8 cellular contexts compared by ENCODE assay signal in the genomic region with DNA sequence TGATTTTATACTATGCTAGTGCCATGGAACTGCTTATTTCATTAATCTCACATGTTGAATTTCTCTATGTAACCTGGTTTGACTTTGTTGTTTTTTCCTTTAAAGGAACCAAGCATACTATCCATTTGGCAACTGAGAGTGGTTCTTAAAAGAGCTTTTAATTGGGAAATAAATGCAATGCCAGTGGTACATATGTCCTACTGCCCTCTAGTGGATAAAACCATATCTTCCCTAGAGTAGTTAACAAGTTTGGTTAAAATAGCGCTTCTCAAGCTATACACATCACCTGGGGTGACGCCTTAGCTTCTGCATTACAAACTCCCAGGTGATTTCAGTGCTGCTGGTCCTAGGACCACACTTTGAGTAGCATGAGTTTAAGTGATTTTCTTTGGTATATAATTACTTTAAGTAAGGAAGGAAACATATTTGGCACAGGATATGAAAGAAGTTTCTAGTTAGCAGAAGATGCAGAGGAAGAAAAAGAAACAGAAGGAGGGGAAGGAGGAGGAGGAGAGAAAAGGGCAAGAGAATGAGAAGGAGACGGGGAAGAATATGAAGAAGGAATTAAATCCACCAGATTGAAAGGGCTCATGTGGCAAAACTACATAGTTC. TPM values are rescaled to one million over a fixed set of nuclear protein-coding genes. Genes with fewer than 3 reads are reported as not detected.
DNase-seq lines count a peak whose midpoint lies in the region; ATAC-seq, FAIRE-seq and TF ChIP-seq lines count a peak whose summit lies in the region.

No MANE protein-coding gene starts in this region.

- TF ChIP-seq POLR2A in GM12891 (IDR thresholded peaks at IDR 0.05; ENCODE audit: low read depth, low read length) (no peak), body of pancreas (IDR thresholded peaks at IDR 0.05) (no peak)

- WGBS in body of pancreas, 2 donors: 26 to 39% methylated on average over 3 of the region's 3 CpGs

- H3K4me3 ChIP-seq in body of pancreas: no peak overlapping the region
- H3K4me3 ChIP-seq in left lung: no peak overlapping the region

- H3K27me3 ChIP-seq in body of pancreas: no peaks in the 10 kb centered on the region
- H3K27me3 ChIP-seq in left lung: no peaks in the 10 kb centered on the region

- H3K4me1 ChIP-seq in body of pancreas (no peaks in the 10 kb centered on the region), left lung (no peaks in the 10 kb centered on the region)

- no peak overlapping the region for H3K27ac ChIP-seq in body of pancreas
- no peak overlapping the region for H3K27ac ChIP-seq in left lung

- TF ChIP-seq CTCF in body of pancreas (IDR thresholded peaks at IDR 0.05) (peak in 6 of 7 experiments; percentile 48 to 66 (median 61)), left lung (IDR thresholded peaks at IDR 0.05) (peak; percentile 33 to 41)

- intact Hi-C loops in body of pancreas (cut with DNase I): no loop called here
- intact Hi-C loops in left lung (cut with DNase I): no loop called here

- no peaks in the 10 kb centered on the region for H3K9me3 ChIP-seq in body of pancreas
- H3K9me3 ChIP-seq in left lung: no peaks in the 10 kb centered on the region

- FAIRE-seq in GM12891 (lab: Jason Lieb, UNC): peak; percentile 58

- DNase-seq in GM12891 (ENCODE audit: insufficient read length, low spot score) (no peak), NCI-H2107 (lab: John Stamatoyannopoulos, UW) (peak; percentile 1), body of pancreas (peak in 1 of 4 donors; percentile 9), left lung (no peak)
- no peak for DNase-seq in stimulated activated CD4-positive, alpha-beta T cell treated with anti-CD3 and anti-CD28 coated beads, Interleukin-4, amount 100 ng/mL, for 24 hours
- DNase-seq in activated CD8-positive, alpha-beta memory T cell treated with anti-CD3 and anti-CD28 coated beads, Interleukin-2, amount 50 U/mL, for 48 hours: no peak

- ATAC-seq in HG02884 (IDR thresholded peaks at IDR 0.05; ENCODE audit: unreplicated experiment) (peak; percentile 73), body of pancreas (peak; percentile 71), left lung (peak; percentile 87), GM18517 (IDR thresholded peaks at IDR 0.05; ENCODE audit: unreplicated experiment) (no peak)

- H3K36me3 ChIP-seq in body of pancreas (replicated peaks in 1 of 2; ENCODE audit: insufficient read depth in 1 of 2, low read depth in 2 of 2) (no peaks in the 10 kb centered on the region), left lung (no peaks in the 10 kb centered on the region)

TF ChIP-seq in GM12891, 5 proteins besides CTCF, POLR2A, EP300 and RAD21:
- TF ChIP-seq SPI1 (IDR thresholded peaks at IDR 0.05; ENCODE audit: low read depth, low read length) (no peak), POLR2AphosphoS5 (IDR thresholded peaks at IDR 0.05; ENCODE audit: low read depth, low read length) (no peak), PAX5 (IDR thresholded peaks at IDR 0.05; ENCODE audit: insufficient read depth, low read length, severe bottlenecking) (no peak), TAF1 (IDR thresholded peaks at IDR 0.05; ENCODE audit: low read depth, low read length) (no peak), POU2F2 (IDR thresholded peaks at IDR 0.05; ENCODE audit: low read depth, low read length) (no peak)

RNA-seq across cellular contexts. Expression of gene FGF10, which starts 56.8 kb away (rescaled TPM):
- polyA plus RNA-seq in GM12891 (2012; ENCODE audit: low read depth, missing spikeins): not detected
- 10 to 100 TPM in 1 of 2 donors, 1 to 10 TPM in 1; 8.6 to 11.5 TPM for total RNA-seq in body of pancreas
- total RNA-seq in left lung: 1 to 10 TPM; 1.2 to 7.8 TPM
